9 cellular contexts compared by ENCODE assay signal in the genomic region with DNA sequence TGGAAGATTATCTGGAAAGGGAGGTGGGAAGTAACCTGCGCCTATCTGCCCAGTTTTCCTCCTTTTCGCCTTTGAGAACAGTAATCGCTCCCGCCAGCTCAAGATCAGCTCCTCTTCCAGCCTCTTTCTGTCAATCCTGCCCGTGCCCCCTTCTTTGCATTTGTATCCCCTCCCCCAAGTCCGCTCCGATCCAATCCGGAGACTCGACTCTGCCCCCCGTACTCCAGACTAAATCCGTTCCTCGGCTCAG. TPM values are rescaled to one million over a fixed set of nuclear protein-coding genes. Genes with fewer than 3 reads are reported as not detected.
A peak's percentile ranks its signal among the peaks of the same experiment; 100 is the strongest.
DNase-seq lines count a peak whose midpoint lies in the region; ATAC-seq, FAIRE-seq and TF ChIP-seq lines count a peak whose summit lies in the region.
"Had no signal": no experiment of that assay in that cellular context is flagged by ENCODE, and none has a peak within 500 bp of the region (broad histone marks: within the 10 kb centered on the region; RNA-seq: fewer than 3 reads in every experiment).

No MANE protein-coding gene starts in this region.

- H3K27me3 ChIP-seq in RWPE2 (ENCODE audit: insufficient read depth, poor library complexity, severe bottlenecking) (no peaks in the 10 kb centered on the region), esophagus squamous epithelium (no peaks in the 10 kb centered on the region), psoas muscle (ENCODE audit: insufficient read depth in 3 of 3, low read length in 2 of 3) (no peaks in the 10 kb centered on the region)

- H3K36me3 ChIP-seq in RWPE2 (ENCODE audit: low read depth) (no peaks in the 10 kb centered on the region), esophagus squamous epithelium (peaks cover 0 to 17% (median 0%) of the 10 kb centered on the region in 3 donors), psoas muscle (ENCODE audit: insufficient read depth in 1 of 2, low read depth in 1 of 2) (no peaks in the 10 kb centered on the region)

- H3K4me1 ChIP-seq in RWPE2 (ENCODE audit: insufficient read depth, poor library complexity, severe bottlenecking): no peaks in the 10 kb centered on the region
- H3K4me1 ChIP-seq in esophagus squamous epithelium: peaks cover 12 to 26% (median 16%) of the 10 kb centered on the region in 3 donors
- peaks cover 12% of the 10 kb centered on the region for H3K4me1 ChIP-seq in psoas muscle

- TF ChIP-seq CTCF in RWPE2 (IDR thresholded peaks at IDR 0.05; ENCODE audit: poor library complexity, severe bottlenecking) (no peak), esophagus squamous epithelium (IDR thresholded peaks at IDR 0.05) (no peak), psoas muscle (IDR thresholded peaks at IDR 0.05) (no peak)

- peak; percentile 88 for TF ChIP-seq POLR2A in GM12891 (IDR thresholded peaks at IDR 0.05; ENCODE audit: low read depth, low read length)
- TF ChIP-seq POLR2A in esophagus squamous epithelium (IDR thresholded peaks at IDR 0.05): peak in 3 of 4 donors; percentile 84 to 93 (median 88)

- intact Hi-C loops in esophagus squamous epithelium (cut with DNase I) (no loop called here), psoas muscle (cut with DNase I) (loop anchor here in 1 of 2 donors (1.0 to 2.0 kb wide), 2 partner anchors 21 to 25 kb away; no protein-coding TSS in a partner anchor)

- DNase-seq in GM12891 (ENCODE audit: insufficient read length, low spot score) (no peak), RWPE2 (ENCODE audit: low spot score) (no peak), esophagus squamous epithelium (lab: John Stamatoyannopoulos, UW) (no peak), psoas muscle (no peak), GDM1 (lab: John Stamatoyannopoulos, UW) (no peak), NCI-H2081 treated with DMSO at 0.1 percent for 48 hours (lab: John Stamatoyannopoulos, UW) (no peak), NCI-H128 (lab: John Stamatoyannopoulos, UW; ENCODE audit: unreplicated experiment) (no peak)
- no peak for DNase-seq in activated CD4-positive, alpha-beta T cell treated with anti-CD3 and anti-CD28 coated beads, Interleukin-2, amount 50 U/mL, for 48 hours

- 0% methylated on average over 11 to 12 of the region's 12 CpGs for WGBS in esophagus squamous epithelium, 2 donors
- WGBS in psoas muscle, 3 donors: 0 to 1% (median 1%) methylated on average over 12 of the region's 12 CpGs

- H3K4me3 ChIP-seq in RWPE2 (ENCODE audit: severe bottlenecking) (peak overlapping the region; percentile 44), esophagus squamous epithelium (peak overlapping the region; percentile 67 to 85 (median 78)), psoas muscle (peak overlapping the region; percentile 85)

- H3K27ac ChIP-seq in RWPE2 (ENCODE audit: poor library complexity, severe bottlenecking) (peak overlapping the region; percentile 88), esophagus squamous epithelium (peak overlapping the region; percentile 96 to 100 (median 98)), psoas muscle (peak overlapping the region; percentile 98)

- no peak for FAIRE-seq in GM12891 (lab: Jason Lieb, UNC)
- FAIRE-seq: colon had no signal

- H3K9me3 ChIP-seq in RWPE2 (ENCODE audit: severe bottlenecking) (no peaks in the 10 kb centered on the region), esophagus squamous epithelium (no peaks in the 10 kb centered on the region), psoas muscle (no peaks in the 10 kb centered on the region)

- ATAC-seq in RWPE2 (ENCODE audit: low read depth) (no peak), psoas muscle (no peak)

TF ChIP-seq in GM12891, 5 proteins besides CTCF, POLR2A, EP300 and RAD21:
- TF ChIP-seq TAF1 (IDR thresholded peaks at IDR 0.05; ENCODE audit: low read depth, low read length): peak; percentile 42; the same call in 1 of the 2 replicates
- no peak for TF ChIP-seq PAX5 (IDR thresholded peaks at IDR 0.05; ENCODE audit: insufficient read depth, low read length, severe bottlenecking)
- TF ChIP-seq POU2F2 (IDR thresholded peaks at IDR 0.05; ENCODE audit: low read depth, low read length): peak; percentile 65; the same call in 1 of the 2 replicates
- TF ChIP-seq SPI1 (IDR thresholded peaks at IDR 0.05; ENCODE audit: low read depth, low read length): no peak
- peak; percentile 87; the same call in 1 of the 2 replicates for TF ChIP-seq POLR2AphosphoS5 (IDR thresholded peaks at IDR 0.05; ENCODE audit: low read depth, low read length)
TF ChIP-seq in GM12891: peak in this region for 3.

RNA-seq across cellular contexts. Expression of gene RAB4B, which starts 0.3 kb away (rescaled TPM):
- 38.8 TPM for polyA plus RNA-seq in GM12891 (2012; ENCODE audit: low read depth, missing spikeins)
- total RNA-seq in esophagus squamous epithelium (10 to 100 TPM; 15.2 to 37.0 (median 20.5) TPM), psoas muscle (10 to 100 TPM in 3 of 4 donors, 1 to 10 TPM in 1; 8.2 to 14.5 (median 13.9) TPM)
- 10 to 100 TPM; 19.2 to 28.7 (median 23.4) TPM for polyA plus RNA-seq in psoas muscle

RNA-seq across cellular contexts. Expression of gene MIA, which starts 2.4 kb away (rescaled TPM):
- 1.9 TPM for polyA plus RNA-seq in GM12891 (2012; ENCODE audit: low read depth, missing spikeins)
- total RNA-seq in esophagus squamous epithelium (1 to 10 TPM in 1 of 4 donors, not detected in 3; 3.7 TPM), psoas muscle (1 to 10 TPM in 1 of 4 donors, not detected in 3; 1.3 TPM)
- polyA plus RNA-seq in psoas muscle: under 1 TPM in 2 of 3 donors, not detected in 1; 0.38 to 0.77 TPM

RNA-seq across cellular contexts. Expression of gene EGLN2, which starts 21.3 kb away (rescaled TPM):
- 51.5 TPM for polyA plus RNA-seq in GM12891 (2012; ENCODE audit: low read depth, missing spikeins)
- 10 to 100 TPM; 30.3 to 50.9 (median 33.0) TPM for total RNA-seq in esophagus squamous epithelium
- 10 to 100 TPM; 34.9 to 42.9 (median 38.9) TPM for total RNA-seq in psoas muscle
- polyA plus RNA-seq in psoas muscle: 10 to 100 TPM; 45.8 to 67.6 (median 50.0) TPM

RNA-seq across cellular contexts. Expression of gene SNRPA, which starts 26.7 kb away (rescaled TPM):
- 103 TPM for polyA plus RNA-seq in GM12891 (2012; ENCODE audit: low read depth, missing spikeins)
- total RNA-seq in esophagus squamous epithelium (10 to 100 TPM; 45.0 to 79.5 (median 51.0) TPM), psoas muscle (10 to 100 TPM; 27.5 to 43.6 (median 33.5) TPM)
- 10 to 100 TPM; 21.5 to 34.2 (median 22.5) TPM for polyA plus RNA-seq in psoas muscle

RNA-seq across cellular contexts. Expression of gene ACTMAP, which starts 27.4 kb away (rescaled TPM):
- 15.2 TPM for polyA plus RNA-seq in GM12891 (2012; ENCODE audit: low read depth, missing spikeins)
- total RNA-seq in esophagus squamous epithelium (1 to 10 TPM; 2.1 to 2.8 (median 2.4) TPM), psoas muscle (10 to 100 TPM in 2 of 4 donors, 1 to 10 TPM in 2; 6.7 to 13.3 (median 9.6) TPM)
- 1 to 10 TPM; 5.1 to 8.9 (median 6.6) TPM for polyA plus RNA-seq in psoas muscle
